Comparison of ENCODE assay signal across 20 cellular contexts in the genomic region with DNA sequence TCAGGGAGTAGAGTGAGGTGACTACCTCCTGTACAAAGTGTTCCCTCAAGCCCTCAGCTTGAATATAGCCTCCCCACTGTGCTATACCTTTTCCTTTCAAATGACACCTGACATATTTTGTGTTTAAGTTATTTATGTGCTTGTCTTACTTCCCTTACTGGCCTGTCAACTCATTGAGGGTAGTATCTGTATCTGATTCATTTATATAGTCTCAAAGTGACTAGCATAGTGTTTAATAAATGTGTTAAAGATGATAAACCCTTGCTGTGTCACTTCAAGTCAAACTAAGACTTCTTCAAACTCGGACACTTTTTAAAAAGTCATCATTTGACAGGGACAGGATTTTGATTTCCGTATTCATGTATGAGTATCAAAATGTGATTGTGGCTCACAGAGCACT. TPM values are rescaled to one million over a fixed set of nuclear protein-coding genes. Genes with fewer than 3 reads are reported as not detected.
DNase-seq lines count a peak whose midpoint lies in the region; ATAC-seq lines count a peak whose summit lies in the region.
"Had no signal": no experiment of that assay in that cellular context is flagged by ENCODE, and none has a peak within 500 bp of the region (broad histone marks: within the 10 kb centered on the region; RNA-seq: fewer than 3 reads in every experiment).

No MANE protein-coding gene starts in this region.

- peaks cover 38% of the 10 kb centered on the region for H3K36me3 Mint-ChIP-seq in T-helper 1 cell treated with Interleukin-12 subunit alpha and Interleukin-12 subunit beta and Interleukin-4 antibody, amounts not matched to agents 30 μg/mL and 1 μg/mL, for 36 hours (ENCODE audit: low read depth)
- H3K36me3 Mint-ChIP-seq in activated naive CD4-positive, alpha-beta T cell treated with anti-CD3 and anti-CD28 coated beads, Interleukin-2, amount 50 U/mL, for 72 hours: peaks cover 0 to 12% of the 10 kb centered on the region in 2 donors
- peaks cover 46% of the 10 kb centered on the region for H3K36me3 Mint-ChIP-seq in effector memory CD8-positive, alpha-beta T cell (ENCODE audit: insufficient read depth)

- no peaks in the 10 kb centered on the region for H3K27me3 Mint-ChIP-seq in T-helper 1 cell treated with Interleukin-12 subunit alpha and Interleukin-12 subunit beta and Interleukin-4 antibody, amounts not matched to agents 30 μg/mL and 1 μg/mL, for 36 hours (ENCODE audit: low read depth)
- no peaks in the 10 kb centered on the region for H3K27me3 Mint-ChIP-seq in effector memory CD8-positive, alpha-beta T cell

- intact Hi-C loops in Right ventricle myocardium superior (cut with DNase I): no loop called here

- no peaks in the 10 kb centered on the region for H3K9me3 Mint-ChIP-seq in T-helper 1 cell treated with Interleukin-12 subunit alpha and Interleukin-12 subunit beta and Interleukin-4 antibody, amounts not matched to agents 30 μg/mL and 1 μg/mL, for 36 hours
- H3K9me3 Mint-ChIP-seq in activated naive CD4-positive, alpha-beta T cell treated with anti-CD3 and anti-CD28 coated beads, Interleukin-2, amount 50 U/mL, for 72 hours: no peaks in the 10 kb centered on the region
- H3K9me3 Mint-ChIP-seq in effector memory CD8-positive, alpha-beta T cell: no peaks in the 10 kb centered on the region

- DNase-seq in T-helper 1 cell (no peak), Right ventricle myocardium superior (no peak), inferior parietal cortex (ENCODE audit: extremely low spot score) (no peak), globus pallidus (ENCODE audit: low spot score) (no peak)
- DNase-seq in activated naive CD4-positive, alpha-beta T cell treated with anti-CD3 and anti-CD28 coated beads, Interleukin-2, amount 50 U/mL, for 72 hours (ENCODE audit: low spot score in 2 of 2): no peak
- no peak for DNase-seq in activated naive CD4-positive, alpha-beta T cell treated with anti-CD3 and anti-CD28 coated beads, Interleukin-2, amount 50 U/mL, for 16 hours
- DNase-seq in effector memory CD8-positive, alpha-beta T cell: no peak
- DNase-seq: Calu3, GF-D8, MM.1S, NCI-H1092, NCI-H146, NCI-H2029 treated with DMSO at 0.1 percent for 48 hours, NCI-H2171, NCI-H526, PC-3, RPMI8226, SIG-M5 had no signal

- no peak overlapping the region for H3K4me3 Mint-ChIP-seq in T-helper 1 cell treated with Interleukin-12 subunit alpha and Interleukin-12 subunit beta and Interleukin-4 antibody, amounts not matched to agents 30 μg/mL and 1 μg/mL, for 36 hours
- no peak overlapping the region for H3K4me3 Mint-ChIP-seq in effector memory CD8-positive, alpha-beta T cell

- peak in 1 of 2 donors; percentile 86 for ATAC-seq in activated naive CD4-positive, alpha-beta T cell treated with anti-CD3 and anti-CD28 coated beads, Interleukin-2, amount 50 U/mL, for 72 hours
- ATAC-seq in effector memory CD8-positive, alpha-beta T cell (replicated peaks): no peak
- no peak for ATAC-seq in Right ventricle myocardium superior (ENCODE audit: poor library complexity)
- ATAC-seq: GM12878, PC-3 had no signal

- peaks cover 8% of the 10 kb centered on the region for H3K4me1 Mint-ChIP-seq in T-helper 1 cell treated with Interleukin-12 subunit alpha and Interleukin-12 subunit beta and Interleukin-4 antibody, amounts not matched to agents 30 μg/mL and 1 μg/mL, for 36 hours (ENCODE audit: low read depth)
- peaks cover 12 to 16% of the 10 kb centered on the region in 2 donors for H3K4me1 Mint-ChIP-seq in effector memory CD8-positive, alpha-beta T cell (ENCODE audit: low read depth in 2 of 2)

- peak overlapping the region; percentile 17 for H3K27ac Mint-ChIP-seq in T-helper 1 cell treated with Interleukin-12 subunit alpha and Interleukin-12 subunit beta and Interleukin-4 antibody, amounts not matched to agents 30 μg/mL and 1 μg/mL, for 36 hours
- peak overlapping the region; percentile 52 to 72 for H3K27ac Mint-ChIP-seq in activated naive CD4-positive, alpha-beta T cell treated with anti-CD3 and anti-CD28 coated beads, Interleukin-2, amount 50 U/mL, for 72 hours
- H3K27ac Mint-ChIP-seq in effector memory CD8-positive, alpha-beta T cell: peak overlapping the region; percentile 2 to 5

RNA-seq across cellular contexts. Expression of gene APAF1, which starts 52.1 kb away (rescaled TPM):
- total RNA-seq in activated naive CD4-positive, alpha-beta T cell treated with anti-CD3 and anti-CD28 coated beads, Interleukin-2, amount 50 U/mL, for 72 hours: 10 to 100 TPM; 31.4 to 33.1 TPM
- total RNA-seq in Right ventricle myocardium superior: 4.1 TPM

RNA-seq across cellular contexts. Expression of gene IKBIP, which starts 52.6 kb away (rescaled TPM):
- 10 to 100 TPM; 12.8 to 28.2 TPM for total RNA-seq in activated naive CD4-positive, alpha-beta T cell treated with anti-CD3 and anti-CD28 coated beads, Interleukin-2, amount 50 U/mL, for 72 hours
- 3.3 TPM for total RNA-seq in Right ventricle myocardium superior

Comparison
In these comparisons a context has a peak if more than half of its experiments do, and no peak if none do; other contexts are left out.
1. H3K27ac Mint-ChIP-seq: peak in every context shown above with its lines; median percentile 62 in activated naive CD4-positive, alpha-beta T cell treated with anti-CD3 and anti-CD28 coated beads, Interleukin-2, amount 50 U/mL, for 72 hours; 17 in T-helper 1 cell treated with Interleukin-12 subunit alpha and Interleukin-12 subunit beta and Interleukin-4 antibody, amounts not matched to agents 30 μg/mL and 1 μg/mL, for 36 hours; 4 in effector memory CD8-positive, alpha-beta T cell.